10 cellular contexts compared by ENCODE assay signal in genomic region chr6:148144917-148145521, GRCh38.
DNase-seq lines count a peak whose midpoint lies in the region; ATAC-seq, FAIRE-seq and TF ChIP-seq lines count a peak whose summit lies in the region.
"Had no signal": no experiment of that assay in that cellular context is flagged by ENCODE, and none has a peak within 500 bp of the region (broad histone marks: within the 10 kb centered on the region; RNA-seq: fewer than 3 reads in every experiment).

No MANE protein-coding gene starts in this region.

- no TSS peak for BruUV-seq in mammary epithelial cell (replicated peaks; lab: Mats Ljungman, UMichigan)

- H3K27ac ChIP-seq in mammary epithelial cell (ENCODE audit: insufficient read depth, low read depth, low read length): no peak overlapping the region
- H3K27ac ChIP-seq: BLaER1 had no signal

- WGBS in mammary epithelial cell (ENCODE audit: low coverage, missing lambda C conversion rate): 29% methylated on average over 8 of the region's 8 CpGs

- H3K27me3 ChIP-seq in mammary epithelial cell (ENCODE audit: insufficient read depth, low read length): no peaks in the 10 kb centered on the region
- H3K27me3 ChIP-seq: BLaER1 had no signal

- H3K36me3 ChIP-seq in mammary epithelial cell (ENCODE audit: insufficient read depth, low read length): no peaks in the 10 kb centered on the region
- H3K36me3 ChIP-seq: BLaER1 had no signal

- DNase-seq in DMS153 treated with DMSO at 0.1 percent for 48 hours (lab: John Stamatoyannopoulos, UW; ENCODE audit: unreplicated experiment) (peak; percentile 43), DMS153 (lab: John Stamatoyannopoulos, UW) (no peak), NCI-H2029 (lab: John Stamatoyannopoulos, UW) (peak; percentile 42), mammary epithelial cell (peak; percentile 34), left kidney (ENCODE audit: low read depth, low spot score) (peak; percentile 87)
- DNase-seq in stimulated activated CD4-positive, alpha-beta T cell treated with anti-CD3 and anti-CD28 coated beads, TNF-alpha, amount 100 ng/mL, for 1 hour (ENCODE audit: low read depth in 3 of 3, low spot score in 1 of 3): peak in 2 of 3 donors; percentile 7 to 49
- DNase-seq: naive B cell had no signal

- no peaks in the 10 kb centered on the region for H3K79me2 ChIP-seq in mammary epithelial cell (ENCODE audit: insufficient read depth, low read length)

- peak; percentile 88 to 89 for TF ChIP-seq CTCF in mammary epithelial cell (conservative IDR thresholded peaks at IDR 0.05 in 1 of 2, IDR thresholded peaks at IDR 0.05 in 1 of 2; ENCODE audit: extremely low read depth in 1 of 2, insufficient read depth in 1 of 2, low read depth in 1 of 2, low read length in 2 of 2)

- peak; percentile 81 for ATAC-seq in HG02798 (IDR thresholded peaks at IDR 0.05; ENCODE audit: poor library complexity, unreplicated experiment)

- dilution Hi-C loops in mammary epithelial cell (cut with HindIII; ENCODE audit: low sequenced_read_pairs): no loop called here

- no peak overlapping the region for H3K9ac ChIP-seq in mammary epithelial cell (ENCODE audit: insufficient read depth, low read length)
- H3K9ac ChIP-seq: BLaER1 had no signal

- H3K9me3 ChIP-seq in mammary epithelial cell (replicated peaks; ENCODE audit: insufficient read depth, low read length): no peaks in the 10 kb centered on the region
- H3K9me3 ChIP-seq: BLaER1 had no signal

- in situ Hi-C loops in mammary epithelial cell (cut with MboI; ENCODE audit: low sequenced_read_pairs in 2 of 2): no loop called here

- H2AFZ ChIP-seq in mammary epithelial cell (ENCODE audit: low read depth, low read length): peak overlapping the region; percentile 76

- H4K20me1 ChIP-seq in mammary epithelial cell (ENCODE audit: insufficient read depth, low read length): no peaks in the 10 kb centered on the region
- H4K20me1 ChIP-seq: BLaER1 had no signal

- intact Hi-C loops in mammary epithelial cell (cut with micrococcal nuclease): loop anchor here (1.0 to 5.0 kb wide), 2 partner anchors 21 to 638 kb away; partner anchors contain the start of gene SAMD5

- CTCF ChIA-PET in mammary epithelial cell (lab: Charles Lee; ENCODE audit: low non-redundant PET): no interaction called here

- H3K4me2 ChIP-seq in mammary epithelial cell (ENCODE audit: insufficient read depth, low read depth, low read length): peak overlapping the region; percentile 36
- H3K4me2 ChIP-seq: BLaER1 had no signal

- FAIRE-seq in TTC549 (lab: Jason Lieb, UNC): peak; percentile 81

- peaks cover 9% of the 10 kb centered on the region for H3K4me1 ChIP-seq in mammary epithelial cell (ENCODE audit: insufficient read depth, low read length)
- H3K4me1 ChIP-seq: BLaER1 had no signal

- H3K4me3 ChIP-seq in mammary epithelial cell (replicated peaks in 1 of 3; ENCODE audit: insufficient read depth in 1 of 3, low read depth in 2 of 3, low read length in 3 of 3): peak overlapping the region in 1 of 3 experiments; percentile 25
- H3K4me3 ChIP-seq: BLaER1 had no signal
